1 cellular context compared by ENCODE assay signal in the genomic region with DNA sequence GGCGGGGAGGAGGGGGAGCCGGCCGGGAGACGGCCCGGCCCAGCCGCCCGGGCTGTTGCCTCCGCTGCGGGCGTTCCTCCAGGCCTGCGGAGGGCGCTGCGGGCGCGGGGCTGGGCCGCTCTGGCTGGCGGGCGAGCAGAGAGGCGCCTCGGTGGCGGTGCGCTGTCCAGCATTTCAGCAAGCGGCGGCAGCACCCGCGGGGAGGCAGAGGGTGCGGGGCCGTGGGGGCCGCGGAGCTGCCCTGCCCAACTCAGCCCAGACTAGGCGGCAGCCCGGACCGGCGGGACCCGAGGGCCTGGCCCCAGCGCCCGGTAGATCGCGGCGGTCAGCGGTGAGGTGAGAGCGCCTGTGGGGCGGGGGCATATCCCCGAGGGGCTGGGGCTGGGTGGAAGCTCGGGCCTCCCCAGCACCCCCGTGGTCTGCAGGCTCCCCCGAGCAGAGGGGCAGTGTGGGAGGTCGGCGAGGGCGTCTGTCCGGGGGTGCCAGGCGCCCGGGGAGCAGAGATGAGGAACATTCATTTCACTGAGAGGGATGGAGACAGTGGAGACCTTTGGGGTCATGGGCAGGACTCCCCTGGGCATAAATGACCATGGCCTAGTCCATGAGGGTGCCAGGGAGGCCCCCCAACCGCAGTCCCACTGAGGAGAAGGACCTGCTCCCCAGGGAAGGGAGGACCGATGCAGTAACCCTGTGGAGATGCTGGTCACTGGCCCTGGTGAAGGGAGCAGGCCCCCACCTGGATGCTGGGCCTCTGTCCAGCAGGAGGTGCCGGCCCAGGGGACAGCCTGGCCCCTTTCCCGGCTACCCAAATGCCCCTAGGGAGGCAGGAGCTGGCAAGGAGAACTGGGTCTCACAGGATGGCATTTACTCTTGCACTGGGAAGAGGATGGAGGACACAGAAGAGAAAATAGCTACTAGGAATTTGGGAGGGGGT.
TF ChIP-seq lines count a peak whose summit lies in the region.

A gene with protein sequence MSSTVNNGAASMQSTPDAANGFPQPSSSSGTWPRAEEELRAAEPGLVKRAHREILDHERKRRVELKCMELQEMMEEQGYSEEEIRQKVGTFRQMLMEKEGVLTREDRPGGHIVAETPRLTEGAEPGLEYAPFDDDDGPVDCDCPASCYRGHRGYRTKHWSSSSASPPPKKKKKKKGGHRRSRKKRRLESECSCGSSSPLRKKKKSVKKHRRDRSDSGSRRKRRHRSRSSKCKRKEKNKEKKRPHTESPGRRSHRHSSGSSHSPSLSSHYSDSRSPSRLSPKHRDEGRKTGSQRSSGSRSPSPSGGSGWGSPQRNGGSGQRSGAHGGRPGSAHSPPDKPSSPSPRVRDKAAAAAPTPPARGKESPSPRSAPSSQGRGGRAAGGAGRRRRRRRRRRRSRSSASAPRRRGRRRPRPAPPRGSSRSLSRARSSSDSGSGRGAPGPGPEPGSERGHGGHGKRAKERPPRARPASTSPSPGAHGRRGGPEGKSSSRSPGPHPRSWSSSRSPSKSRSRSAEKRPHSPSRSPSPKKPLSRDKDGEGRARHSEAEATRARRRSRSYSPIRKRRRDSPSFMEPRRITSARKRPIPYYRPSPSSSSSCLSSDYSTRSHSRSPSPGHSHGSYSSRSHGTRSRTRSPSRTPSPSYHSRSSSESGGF (plus strand): TSS at position 165 of the 934 bp plus-strand sequence. CDS start 33,171 bp downstream, outside the sequence.

TF ChIP-seq in K562, 482 proteins besides CTCF, POLR2A, EP300 and RAD21 (continued from another document and continues in another):
- no peak for TF ChIP-seq NCOA1 (IDR thresholded peaks at IDR 0.05; ENCODE audit: low read depth)
- TF ChIP-seq, protein P1, sequence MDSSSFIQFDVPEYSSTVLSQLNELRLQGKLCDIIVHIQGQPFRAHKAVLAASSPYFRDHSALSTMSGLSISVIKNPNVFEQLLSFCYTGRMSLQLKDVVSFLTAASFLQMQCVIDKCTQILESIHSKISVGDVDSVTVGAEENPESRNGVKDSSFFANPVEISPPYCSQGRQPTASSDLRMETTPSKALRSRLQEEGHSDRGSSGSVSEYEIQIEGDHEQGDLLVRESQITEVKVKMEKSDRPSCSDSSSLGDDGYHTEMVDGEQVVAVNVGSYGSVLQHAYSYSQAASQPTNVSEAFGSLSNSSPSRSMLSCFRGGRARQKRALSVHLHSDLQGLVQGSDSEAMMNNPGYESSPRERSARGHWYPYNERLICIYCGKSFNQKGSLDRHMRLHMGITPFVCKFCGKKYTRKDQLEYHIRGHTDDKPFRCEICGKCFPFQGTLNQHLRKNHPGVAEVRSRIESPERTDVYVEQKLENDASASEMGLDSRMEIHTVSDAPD (CRISPR knock-in tag; IDR thresholded peaks at IDR 0.05), result no peak
- TF ChIP-seq, protein P2, sequence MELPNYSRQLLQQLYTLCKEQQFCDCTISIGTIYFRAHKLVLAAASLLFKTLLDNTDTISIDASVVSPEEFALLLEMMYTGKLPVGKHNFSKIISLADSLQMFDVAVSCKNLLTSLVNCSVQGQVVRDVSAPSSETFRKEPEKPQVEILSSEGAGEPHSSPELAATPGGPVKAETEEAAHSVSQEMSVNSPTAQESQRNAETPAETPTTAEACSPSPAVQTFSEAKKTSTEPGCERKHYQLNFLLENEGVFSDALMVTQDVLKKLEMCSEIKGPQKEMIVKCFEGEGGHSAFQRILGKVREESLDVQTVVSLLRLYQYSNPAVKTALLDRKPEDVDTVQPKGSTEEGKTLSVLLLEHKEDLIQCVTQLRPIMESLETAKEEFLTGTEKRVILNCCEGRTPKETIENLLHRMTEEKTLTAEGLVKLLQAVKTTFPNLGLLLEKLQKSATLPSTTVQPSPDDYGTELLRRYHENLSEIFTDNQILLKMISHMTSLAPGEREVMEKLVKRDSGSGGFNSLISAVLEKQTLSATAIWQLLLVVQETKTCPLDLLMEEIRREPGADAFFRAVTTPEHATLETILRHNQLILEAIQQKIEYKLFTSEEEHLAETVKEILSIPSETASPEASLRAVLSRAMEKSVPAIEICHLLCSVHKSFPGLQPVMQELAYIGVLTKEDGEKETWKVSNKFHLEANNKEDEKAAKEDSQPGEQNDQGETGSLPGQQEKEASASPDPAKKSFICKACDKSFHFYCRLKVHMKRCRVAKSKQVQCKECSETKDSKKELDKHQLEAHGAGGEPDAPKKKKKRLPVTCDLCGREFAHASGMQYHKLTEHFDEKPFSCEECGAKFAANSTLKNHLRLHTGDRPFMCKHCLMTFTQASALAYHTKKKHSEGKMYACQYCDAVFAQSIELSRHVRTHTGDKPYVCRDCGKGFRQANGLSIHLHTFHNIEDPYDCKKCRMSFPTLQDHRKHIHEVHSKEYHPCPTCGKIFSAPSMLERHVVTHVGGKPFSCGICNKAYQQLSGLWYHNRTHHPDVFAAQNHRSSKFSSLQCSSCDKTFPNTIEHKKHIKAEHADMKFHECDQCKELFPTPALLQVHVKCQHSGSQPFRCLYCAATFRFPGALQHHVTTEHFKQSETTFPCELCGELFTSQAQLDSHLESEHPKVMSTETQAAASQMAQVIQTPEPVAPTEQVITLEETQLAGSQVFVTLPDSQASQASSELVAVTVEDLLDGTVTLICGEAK (IDR thresholded peaks at IDR 0.05), result 0 out of 2 replicates have a peak, but pooled peaks have one; percentile 30
- TF ChIP-seq, protein P2 (CRISPR knock-in tag; IDR thresholded peaks at IDR 0.05), result no peak
- TF ChIP-seq, protein P3, sequence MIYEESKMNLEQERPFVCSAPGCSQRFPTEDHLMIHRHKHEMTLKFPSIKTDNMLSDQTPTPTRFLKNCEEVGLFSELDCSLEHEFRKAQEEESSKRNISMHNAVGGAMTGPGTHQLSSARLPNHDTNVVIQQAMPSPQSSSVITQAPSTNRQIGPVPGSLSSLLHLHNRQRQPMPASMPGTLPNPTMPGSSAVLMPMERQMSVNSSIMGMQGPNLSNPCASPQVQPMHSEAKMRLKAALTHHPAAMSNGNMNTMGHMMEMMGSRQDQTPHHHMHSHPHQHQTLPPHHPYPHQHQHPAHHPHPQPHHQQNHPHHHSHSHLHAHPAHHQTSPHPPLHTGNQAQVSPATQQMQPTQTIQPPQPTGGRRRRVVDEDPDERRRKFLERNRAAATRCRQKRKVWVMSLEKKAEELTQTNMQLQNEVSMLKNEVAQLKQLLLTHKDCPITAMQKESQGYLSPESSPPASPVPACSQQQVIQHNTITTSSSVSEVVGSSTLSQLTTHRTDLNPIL (CRISPR knock-in tag; IDR thresholded peaks at IDR 0.05), result no peak
- TF ChIP-seq POLR2AphosphoS2 (IDR thresholded peaks at IDR 0.05; ENCODE audit: low read length), result no peak
- TF ChIP-seq HDAC8 (tag; IDR thresholded peaks at IDR 0.05), result no peak
- TF ChIP-seq SMAD2 (IDR thresholded peaks at IDR 0.05; ENCODE audit: low read depth, low read length), result no peak
- no peak for TF ChIP-seq RBM39 (optimal IDR thresholded peaks at IDR 0.05; ENCODE audit: low read depth, low read length)
- no peak for TF ChIP-seq SAP30 (IDR thresholded peaks at IDR 0.05; ENCODE audit: borderline replicate concordance, insufficient read depth, low read depth, low read length, poor library complexity, severe bottlenecking)
- no peak for TF ChIP-seq HLTF (IDR thresholded peaks at IDR 0.05)
- no peak for TF ChIP-seq MTF1 (CRISPR knock-in tag; IDR thresholded peaks at IDR 0.05; ENCODE audit: borderline replicate concordance)
- TF ChIP-seq HNRNPH1 (optimal IDR thresholded peaks at IDR 0.05; ENCODE audit: low read depth, low read length), result no peak
- TF ChIP-seq SNRNP70 (optimal IDR thresholded peaks at IDR 0.05; ENCODE audit: low read depth, low read length), result no peak
- peak; percentile 79 for TF ChIP-seq CBX1 (IDR thresholded peaks at IDR 0.05; ENCODE audit: low read depth)
- TF ChIP-seq CBFA2T3 (IDR thresholded peaks at IDR 0.05), result no peak
- TF ChIP-seq, protein P4, sequence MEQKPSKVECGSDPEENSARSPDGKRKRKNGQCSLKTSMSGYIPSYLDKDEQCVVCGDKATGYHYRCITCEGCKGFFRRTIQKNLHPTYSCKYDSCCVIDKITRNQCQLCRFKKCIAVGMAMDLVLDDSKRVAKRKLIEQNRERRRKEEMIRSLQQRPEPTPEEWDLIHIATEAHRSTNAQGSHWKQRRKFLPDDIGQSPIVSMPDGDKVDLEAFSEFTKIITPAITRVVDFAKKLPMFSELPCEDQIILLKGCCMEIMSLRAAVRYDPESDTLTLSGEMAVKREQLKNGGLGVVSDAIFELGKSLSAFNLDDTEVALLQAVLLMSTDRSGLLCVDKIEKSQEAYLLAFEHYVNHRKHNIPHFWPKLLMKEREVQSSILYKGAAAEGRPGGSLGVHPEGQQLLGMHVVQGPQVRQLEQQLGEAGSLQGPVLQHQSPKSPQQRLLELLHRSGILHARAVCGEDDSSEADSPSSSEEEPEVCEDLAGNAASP (IDR thresholded peaks at IDR 0.05), result no peak
- TF ChIP-seq, protein P5, sequence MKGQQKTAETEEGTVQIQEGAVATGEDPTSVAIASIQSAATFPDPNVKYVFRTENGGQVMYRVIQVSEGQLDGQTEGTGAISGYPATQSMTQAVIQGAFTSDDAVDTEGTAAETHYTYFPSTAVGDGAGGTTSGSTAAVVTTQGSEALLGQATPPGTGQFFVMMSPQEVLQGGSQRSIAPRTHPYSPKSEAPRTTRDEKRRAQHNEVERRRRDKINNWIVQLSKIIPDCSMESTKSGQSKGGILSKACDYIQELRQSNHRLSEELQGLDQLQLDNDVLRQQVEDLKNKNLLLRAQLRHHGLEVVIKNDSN (CRISPR knock-in tag; IDR thresholded peaks at IDR 0.05), result no peak
- TF ChIP-seq PCBP1 (IDR thresholded peaks at IDR 0.05; ENCODE audit: low read depth, low read length, poor library complexity, severe bottlenecking), result peak; percentile 100
- TF ChIP-seq, protein P6, sequence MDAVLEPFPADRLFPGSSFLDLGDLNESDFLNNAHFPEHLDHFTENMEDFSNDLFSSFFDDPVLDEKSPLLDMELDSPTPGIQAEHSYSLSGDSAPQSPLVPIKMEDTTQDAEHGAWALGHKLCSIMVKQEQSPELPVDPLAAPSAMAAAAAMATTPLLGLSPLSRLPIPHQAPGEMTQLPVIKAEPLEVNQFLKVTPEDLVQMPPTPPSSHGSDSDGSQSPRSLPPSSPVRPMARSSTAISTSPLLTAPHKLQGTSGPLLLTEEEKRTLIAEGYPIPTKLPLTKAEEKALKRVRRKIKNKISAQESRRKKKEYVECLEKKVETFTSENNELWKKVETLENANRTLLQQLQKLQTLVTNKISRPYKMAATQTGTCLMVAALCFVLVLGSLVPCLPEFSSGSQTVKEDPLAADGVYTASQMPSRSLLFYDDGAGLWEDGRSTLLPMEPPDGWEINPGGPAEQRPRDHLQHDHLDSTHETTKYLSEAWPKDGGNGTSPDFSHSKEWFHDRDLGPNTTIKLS (IDR thresholded peaks at IDR 0.05; ENCODE audit: borderline replicate concordance, low read depth), result peak; percentile 70; the same call in 1 of the 2 replicates
- no peak for TF ChIP-seq CREB1 (IDR thresholded peaks at IDR 0.05)
- peak; percentile 66 for TF ChIP-seq CREB1 (CRISPR knock-in tag; IDR thresholded peaks at IDR 0.05)
- no peak for TF ChIP-seq ZNF174 (CRISPR knock-in tag; IDR thresholded peaks at IDR 0.05)
- no peak for TF ChIP-seq FOXA1 (IDR thresholded peaks at IDR 0.05; ENCODE audit: borderline replicate concordance)
- TF ChIP-seq WHSC1 (IDR thresholded peaks at IDR 0.05; ENCODE audit: low read length), result no peak
- TF ChIP-seq COPS2 (conservative IDR thresholded peaks at IDR 0.05), result no peak
- peak in 1 of 2 experiments; percentile 93; a peak in 2 of 4 replicates for TF ChIP-seq NONO (IDR thresholded peaks at IDR 0.05; ENCODE audit: low read depth in 2 of 2, low read length in 1 of 2)
- no peak for TF ChIP-seq GTF2E2 (tag; IDR thresholded peaks at IDR 0.05)
- TF ChIP-seq ZNF561 (CRISPR knock-in tag; conservative IDR thresholded peaks at IDR 0.05), result no peak
- no peak for TF ChIP-seq ZNF354B (CRISPR knock-in tag; IDR thresholded peaks at IDR 0.05)
- TF ChIP-seq HMGN3 (IDR thresholded peaks at IDR 0.05; ENCODE audit: borderline replicate concordance, extremely low read depth, insufficient read length, low read depth, low read length), result peak; percentile 60
- TF ChIP-seq ZNF717 (CRISPR knock-in tag; IDR thresholded peaks at IDR 0.05), result no peak
- no peak for TF ChIP-seq ZNF707 (CRISPR knock-in tag; conservative IDR thresholded peaks at IDR 0.05)
- no peak for TF ChIP-seq KLF1 (tag; IDR thresholded peaks at IDR 0.05)
- TF ChIP-seq, protein P7, sequence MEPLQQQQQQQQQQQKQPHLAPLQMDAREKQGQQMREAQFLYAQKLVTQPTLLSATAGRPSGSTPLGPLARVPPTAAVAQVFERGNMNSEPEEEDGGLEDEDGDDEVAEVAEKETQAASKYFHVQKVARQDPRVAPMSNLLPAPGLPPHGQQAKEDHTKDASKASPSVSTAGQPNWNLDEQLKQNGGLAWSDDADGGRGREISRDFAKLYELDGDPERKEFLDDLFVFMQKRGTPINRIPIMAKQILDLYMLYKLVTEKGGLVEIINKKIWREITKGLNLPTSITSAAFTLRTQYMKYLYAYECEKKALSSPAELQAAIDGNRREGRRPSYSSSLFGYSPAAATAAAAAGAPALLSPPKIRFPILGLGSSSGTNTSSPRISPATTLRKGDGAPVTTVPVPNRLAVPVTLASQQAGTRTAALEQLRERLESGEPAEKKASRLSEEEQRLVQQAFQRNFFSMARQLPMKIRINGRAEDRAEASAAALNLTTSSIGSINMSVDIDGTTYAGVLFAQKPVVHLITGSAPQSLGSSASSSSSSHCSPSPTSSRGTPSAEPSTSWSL (CRISPR knock-in tag; IDR thresholded peaks at IDR 0.05; ENCODE audit: borderline replicate concordance), result no peak
- peak in 1 of 2 experiments; percentile 97; a peak in 2 of 4 replicates for TF ChIP-seq RCOR1 (IDR thresholded peaks at IDR 0.05; ENCODE audit: borderline replicate concordance in 1 of 2, low read depth in 2 of 2, low read length in 2 of 2)
- TF ChIP-seq ZNF436 (CRISPR knock-in tag; IDR thresholded peaks at IDR 0.05), result no peak
- TF ChIP-seq TRIM24 (IDR thresholded peaks at IDR 0.05), result no peak
- TF ChIP-seq BCOR (IDR thresholded peaks at IDR 0.05), result no peak
- no peak for TF ChIP-seq ZBED1 (IDR thresholded peaks at IDR 0.05)
- TF ChIP-seq PRPF4 (IDR thresholded peaks at IDR 0.05; ENCODE audit: insufficient read depth, low read depth, low read length, poor library complexity, severe bottlenecking), result no peak
